ENCODE assay signal across 24 cellular contexts in the genomic region with DNA sequence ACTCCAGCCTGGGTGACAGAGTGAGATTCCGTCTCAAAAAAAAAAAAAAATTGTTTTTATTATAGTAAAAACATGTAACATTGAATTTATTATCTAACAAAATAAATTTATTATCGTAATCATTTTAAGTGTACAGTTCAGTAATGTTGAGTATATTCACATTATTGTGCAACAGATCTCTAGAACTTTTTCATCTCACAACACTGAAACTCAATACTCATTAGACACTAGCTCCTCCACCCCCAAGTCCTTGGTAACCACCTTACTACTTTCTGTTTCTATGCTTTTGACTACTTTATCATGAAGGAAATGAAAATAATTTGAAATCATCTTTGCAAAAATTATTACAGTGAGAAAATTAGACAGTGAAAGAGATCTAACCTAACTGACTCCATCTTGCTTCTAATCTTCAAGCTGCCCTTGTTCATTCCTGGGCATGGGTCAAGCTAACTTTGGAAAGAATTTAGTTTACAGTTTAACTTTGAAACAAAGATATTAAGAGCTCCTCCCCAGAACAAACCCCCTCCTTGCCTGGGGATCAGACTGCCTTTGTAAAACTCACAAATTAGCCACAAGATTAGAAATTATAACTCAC. TPM values are rescaled to one million over a fixed set of nuclear protein-coding genes. Genes with fewer than 3 reads are reported as not detected.
DNase-seq lines count a peak whose midpoint lies in the region; ATAC-seq, FAIRE-seq and TF ChIP-seq lines count a peak whose summit lies in the region.
"Had no signal": no experiment of that assay in that cellular context is flagged by ENCODE, and none has a peak within 500 bp of the region (broad histone marks: within the 10 kb centered on the region; RNA-seq: fewer than 3 reads in every experiment).

No MANE protein-coding gene starts in this region.

- in situ Hi-C loops in HepG2 (cut with HindIII; ENCODE audit: extremely low pct_ligation_motif_present, low pct_unique_long_range_greater_than_20kb): no loop called here

- TF ChIP-seq EP300 in HepG2 (IDR thresholded peaks at IDR 0.05; ENCODE audit: low read depth in 2 of 2, low read length in 2 of 2) (no peak), HepG2 (CRISPR knock-in tag; IDR thresholded peaks at IDR 0.05; ENCODE audit: borderline replicate concordance) (no peak)

- no peaks in the 10 kb centered on the region for H3K4me1 ChIP-seq in HepG2 (ENCODE audit: insufficient read depth, low read length)
- peaks cover 0 to 12% (median 0%) of the 10 kb centered on the region in 4 donors for H3K4me1 ChIP-seq in right lobe of liver
- H3K4me1 ChIP-seq in MM.1S (ENCODE audit: low read length): no peaks in the 10 kb centered on the region
- H3K4me1 ChIP-seq in heart left ventricle: peaks cover 0 to 17% (median 10%) of the 10 kb centered on the region in 12 donors

- H3K9me3 ChIP-seq in HepG2 (ENCODE audit: low read length) (no peaks in the 10 kb centered on the region), right lobe of liver (no peaks in the 10 kb centered on the region), MM.1S (replicated peaks; ENCODE audit: insufficient read depth, low read length) (no peaks in the 10 kb centered on the region), heart left ventricle (no peaks in the 10 kb centered on the region)
- H3K9me3 ChIP-seq: SK-N-SH had no signal

- peaks cover 9% of the 10 kb centered on the region for H3K36me3 Mint-ChIP-seq in activated CD8-positive, alpha-beta T cell treated with anti-CD3 and anti-CD28 coated beads, Interleukin-2, amount 10 ng/mL, durations not matched to agents 7 days and 5 days (ENCODE audit: low read depth)

- POLR2A ChIA-PET in HepG2 (lab: Yijun Ruan, JAX): no interaction called here
- POLR2A ChIA-PET in activated CD8-positive, alpha-beta T cell treated with anti-CD3 and anti-CD28 coated beads, Interleukin-2, amount 10 ng/mL, durations not matched to agents 7 days and 5 days (lab: Charles Lee): interaction anchor here (1.1 kb wide), 1 partner anchor 67 kb away, joined by 3 read pairs; a partner anchor contains a TSS

- no peak overlapping the region for H3K4me2 ChIP-seq in HepG2 (ENCODE audit: low read depth, low read length)
- peak overlapping the region; percentile 17; the same call in 1 of the 2 replicates for H3K4me2 ChIP-seq in MM.1S (ENCODE audit: low read depth, low read length)
- H3K4me2 ChIP-seq: GM23338, SK-N-SH had no signal

- no peaks in the 10 kb centered on the region; the same call in 1 of the 2 replicates for H3F3A ChIP-seq in MM.1S (ENCODE audit: insufficient read depth, low read length)

- TF ChIP-seq CTCF in HepG2 (CRISPR knock-in tag; IDR thresholded peaks at IDR 0.05) (no peak), right lobe of liver (IDR thresholded peaks at IDR 0.05) (no peak), MM.1S (IDR thresholded peaks at IDR 0.05; ENCODE audit: low read length) (no peak), heart left ventricle (IDR thresholded peaks at IDR 0.05) (no peak)

- H3K36me3 ChIP-seq in HepG2 (replicated peaks in 1 of 2; ENCODE audit: control insufficient read depth in 1 of 2, insufficient read depth in 2 of 2, low read length in 2 of 2) (no peaks in the 10 kb centered on the region), right lobe of liver (no peaks in the 10 kb centered on the region), MM.1S (replicated peaks; ENCODE audit: insufficient read depth, low read length) (no peaks in the 10 kb centered on the region), heart left ventricle (no peaks in the 10 kb centered on the region)

- H3K9me3 Mint-ChIP-seq in activated CD8-positive, alpha-beta T cell treated with anti-CD3 and anti-CD28 coated beads, Interleukin-2, amount 10 ng/mL, durations not matched to agents 7 days and 5 days (ENCODE audit: insufficient read depth): peaks cover 3% of the 10 kb centered on the region
- H3K9me3 Mint-ChIP-seq: GM23338 had no signal

- ATAC-seq in HepG2: no peak
- no peak for ATAC-seq in right lobe of liver
- ATAC-seq in activated CD8-positive, alpha-beta T cell treated with anti-CD3 and anti-CD28 coated beads, Interleukin-2, amount 10 ng/mL, durations not matched to agents 7 days and 5 days: no peak
- no peak for ATAC-seq in heart left ventricle
- no peak for ATAC-seq in GM21515 (IDR thresholded peaks at IDR 0.05; ENCODE audit: unreplicated experiment)
- ATAC-seq: GM23338, HCT116 had no signal

- H3K79me2 ChIP-seq in HepG2 (ENCODE audit: insufficient read depth, low read length) (no peaks in the 10 kb centered on the region), MM.1S (ENCODE audit: low read length) (no peaks in the 10 kb centered on the region)

- H3K27ac ChIP-seq in HepG2 (ENCODE audit: extremely low read length, insufficient read depth, low read length) (no peak overlapping the region), right lobe of liver (no peak overlapping the region), MM.1S (ENCODE audit: low read length) (no peak overlapping the region), heart left ventricle (no peak overlapping the region)
- H3K27ac ChIP-seq: HL-60 had no signal

- H3K27me3 ChIP-seq in HepG2 (ENCODE audit: control insufficient read depth in 1 of 2, insufficient read depth in 2 of 2, low read length in 2 of 2) (no peaks in the 10 kb centered on the region; a peak in 2 of 5 replicates), right lobe of liver (no peaks in the 10 kb centered on the region), MM.1S (replicated peaks; ENCODE audit: insufficient read depth, low read length) (no peaks in the 10 kb centered on the region), heart left ventricle (no peaks in the 10 kb centered on the region)

- peak overlapping the region; percentile 54 for H3K27ac Mint-ChIP-seq in activated CD8-positive, alpha-beta T cell treated with anti-CD3 and anti-CD28 coated beads, Interleukin-2, amount 10 ng/mL, durations not matched to agents 7 days and 5 days
- H3K27ac Mint-ChIP-seq: GM23338 had no signal

- no peak for TF ChIP-seq RAD21 in HepG2 (CRISPR knock-in tag; IDR thresholded peaks at IDR 0.05)

- H4K20me1 ChIP-seq in HepG2 (ENCODE audit: insufficient read depth, low read length) (no peaks in the 10 kb centered on the region), MM.1S (ENCODE audit: insufficient read depth, low read length) (no peaks in the 10 kb centered on the region)

- H3K4me3 Mint-ChIP-seq in activated CD8-positive, alpha-beta T cell treated with anti-CD3 and anti-CD28 coated beads, Interleukin-2, amount 10 ng/mL, durations not matched to agents 7 days and 5 days: no peak overlapping the region
- H3K4me3 Mint-ChIP-seq: CD4-positive, CD25-positive, alpha-beta regulatory T cell; GM23338 had no signal

- CTCF ChIA-PET in HepG2 (lab: Yijun Ruan, JAX; ENCODE audit: low intra/inter-chr PET ratio, low total read pairs): no interaction called here
- CTCF ChIA-PET in activated CD8-positive, alpha-beta T cell treated with anti-CD3 and anti-CD28 coated beads, Interleukin-2, amount 10 ng/mL, durations not matched to agents 7 days and 5 days (lab: Charles Lee): interaction anchor here (0.8 to 2.7 kb wide), 8 partner anchors 9 to 559 kb away, joined by 3 to 11 read pairs (median 4); a partner anchor contains a TSS

- peaks cover 3% of the 10 kb centered on the region for H3K27me3 Mint-ChIP-seq in activated CD8-positive, alpha-beta T cell treated with anti-CD3 and anti-CD28 coated beads, Interleukin-2, amount 10 ng/mL, durations not matched to agents 7 days and 5 days (ENCODE audit: low read depth)
- H3K27me3 Mint-ChIP-seq: CD4-positive, CD25-positive, alpha-beta regulatory T cell had no signal

- BruUV-seq in HepG2 (replicated peaks; lab: Mats Ljungman, UMichigan): no TSS peak

- intact Hi-C loops in HepG2 (cut with micrococcal nuclease; ENCODE audit: unreplicated experiment) (no loop called here), right lobe of liver (cut with DNase I) (no loop called here), heart left ventricle (cut with DNase I) (no loop called here)

- TF ChIP-seq POLR2A in HepG2 (IDR thresholded peaks at IDR 0.05; ENCODE audit: insufficient read depth in 1 of 2, low read depth in 2 of 2, low read length in 2 of 2) (no peak), right lobe of liver (IDR thresholded peaks at IDR 0.05) (no peak), heart left ventricle (IDR thresholded peaks at IDR 0.05) (no peak)

- no peaks in the 10 kb centered on the region for H3K9me2 ChIP-seq in MM.1S (replicated peaks; ENCODE audit: insufficient read depth, low read length)
- H3K9me2 ChIP-seq: SK-N-SH had no signal

- H3K9ac ChIP-seq in HepG2 (ENCODE audit: insufficient read depth, low read depth, low read length) (no peak overlapping the region), MM.1S (ENCODE audit: low read length) (no peak overlapping the region)
- H3K9ac ChIP-seq: SK-N-SH had no signal

- no peak overlapping the region for H2AFZ ChIP-seq in HepG2 (ENCODE audit: low read length)
- H2AFZ ChIP-seq in MM.1S (ENCODE audit: low read length): peak overlapping the region; percentile 15
- H2AFZ ChIP-seq: GM23338 had no signal

- H3K4me3 ChIP-seq in HepG2 (replicated peaks in 1 of 3; ENCODE audit: insufficient read depth in 1 of 3, low read depth in 2 of 3, low read length in 3 of 3): no peak overlapping the region
- H3K4me3 ChIP-seq in right lobe of liver: no peak overlapping the region
- H3K4me3 ChIP-seq in MM.1S (ENCODE audit: low read length): 0 out of 2 replicates have a peak overlapping the region, but pooled peaks have one; percentile 18
- H3K4me3 ChIP-seq in heart left ventricle: no peak overlapping the region
- H3K4me3 ChIP-seq: GM23338 had no signal

- 33% methylated on average over 2 of the region's 2 CpGs for WGBS in HepG2 (ENCODE audit: low lambda C conversion rate)
- 86% methylated on average over 2 of the region's 2 CpGs for WGBS in right lobe of liver (ENCODE audit: insufficient coverage, low coverage, low lambda C conversion rate, missing lambda C conversion rate)
- 95 to 98% (median 96%) methylated on average over 2 of the region's 2 CpGs for WGBS in heart left ventricle, 4 donors

- DNase-seq in HepG2 (ENCODE audit: low spot score): no peak
- DNase-seq in right lobe of liver: no peak
- peak; percentile 55 for DNase-seq in MM.1S
- DNase-seq in activated CD8-positive, alpha-beta T cell treated with anti-CD3 and anti-CD28 coated beads, Interleukin-2, amount 10 ng/mL, durations not matched to agents 7 days and 5 days: no peak
- DNase-seq in heart left ventricle: no peak
- DNase-seq in pons (ENCODE audit: low spot score): no peak
- DNase-seq: DMS79, Karpas-422, NCI-H1048, NCI-H1417 treated with DMSO at 0.1 percent for 48 hours, NCI-H187, NCI-H446 treated with DMSO at 0.1 percent for 48 hours, SIG-M5, SK-N-SH had no signal

- no peak for FAIRE-seq in HepG2 (lab: Jason Lieb, UNC)
- peak; percentile 39 for FAIRE-seq in endometrium (lab: Jason Lieb, UNC)

- peaks cover 52% of the 10 kb centered on the region for H3K4me1 Mint-ChIP-seq in activated CD8-positive, alpha-beta T cell treated with anti-CD3 and anti-CD28 coated beads, Interleukin-2, amount 10 ng/mL, durations not matched to agents 7 days and 5 days (ENCODE audit: low read depth)

RNA-seq across cellular contexts. Expression of a gene that starts 15.0 kb away (rescaled TPM):
- total RNA-seq in HepG2 (2016; rRNA removed; fragmentation: Illumina TruSeq; extraction: Trizol) (2.7 and 4.9 TPM in 2 replicates), right lobe of liver (10 to 100 TPM; 16.0 to 22.0 (median 21.0) TPM), heart left ventricle (100 to 1,000 TPM in 6 of 9 donors, 10 to 100 TPM in 3; 57.3 to 195 (median 149) TPM)
- 0.44 and 0.51 TPM in 2 replicates for total RNA-seq in HepG2 (2016; cell fraction: cytosol; rRNA removed; fragmentation: Illumina TruSeq; extraction: Trizol; ENCODE audit: low read depth)
- total RNA-seq in HepG2 (2016; cell fraction: insoluble cytoplasmic fraction; rRNA removed; fragmentation: Illumina TruSeq; extraction: Trizol): 2.3 and 4.4 TPM in 2 replicates
- 1.7 and 1.8 TPM in 2 replicates for total RNA-seq in HepG2 (2016; cell fraction: membrane; rRNA removed; fragmentation: Illumina TruSeq; extraction: Trizol)
- 6.1 and 6.5 TPM in 2 replicates for total RNA-seq in HepG2 (2016; cell fraction: nucleus; rRNA removed; fragmentation: Illumina TruSeq; extraction: Trizol)
- polyA plus RNA-seq in HepG2 (2011; rRNA removed) (4.2 and 6.0 TPM in 2 replicates), heart left ventricle (10 to 100 TPM; 18.5 to 69.5 TPM)
- 2.8 and 3.3 TPM in 2 replicates for polyA plus RNA-seq in HepG2 (2011; cell fraction: cytosol; rRNA removed)
- 7.9 and 8.8 TPM in 2 replicates for polyA plus RNA-seq in HepG2 (2011; cell fraction: nucleus; rRNA removed)
- 4.1 and 4.9 TPM in 2 replicates for polyA plus RNA-seq in HepG2 (2012)
- 0.37 and 0.40 TPM in 2 replicates for polyA plus RNA-seq in HepG2 (2016; cell fraction: cytosol; fragmentation: Illumina TruSeq; extraction: Trizol; ENCODE audit: low read depth)
- 4.1 and 5.1 TPM in 2 replicates for polyA plus RNA-seq in HepG2 (2016; cell fraction: insoluble cytoplasmic fraction; fragmentation: Illumina TruSeq; extraction: Trizol; ENCODE audit: low read depth)
- polyA plus RNA-seq in HepG2 (2016; cell fraction: membrane; fragmentation: Illumina TruSeq; extraction: Trizol; ENCODE audit: low read depth): 0.71 and 0.74 TPM in 2 replicates
- polyA plus RNA-seq in HepG2 (2016; cell fraction: nucleus; fragmentation: Illumina TruSeq; extraction: Trizol; ENCODE audit: insufficient read depth, low read depth): 7.0 and 7.3 TPM in 2 replicates
- polyA minus RNA-seq in HepG2 (2011; rRNA and poly(A)+ RNA removed; ENCODE audit: low replicate concordance): 15.1 and 17.0 TPM in 2 replicates
- 3.4 and 4.2 TPM in 2 replicates for polyA minus RNA-seq in HepG2 (2011; cell fraction: cytosol; rRNA and poly(A)+ RNA removed)
- 10.8 and 19.3 TPM in 2 replicates for polyA minus RNA-seq in HepG2 (2011; cell fraction: nucleus; rRNA and poly(A)+ RNA removed)
- total RNA-seq in activated CD8-positive, alpha-beta T cell treated with anti-CD3 and anti-CD28 coated beads, Interleukin-2, amount 10 ng/mL, durations not matched to agents 7 days and 5 days: 10 to 100 TPM; 16.6 to 19.5 TPM

RNA-seq across cellular contexts. Expression of a gene that starts 16.7 kb away (rescaled TPM):
- total RNA-seq in HepG2 (2016; rRNA removed; fragmentation: Illumina TruSeq; extraction: Trizol): not detected in 2 replicates
- not detected in 2 replicates for total RNA-seq in HepG2 (2016; cell fraction: cytosol; rRNA removed; fragmentation: Illumina TruSeq; extraction: Trizol; ENCODE audit: low read depth)
- total RNA-seq in HepG2 (2016; cell fraction: insoluble cytoplasmic fraction; rRNA removed; fragmentation: Illumina TruSeq; extraction: Trizol): not detected in 2 replicates
- total RNA-seq in HepG2 (2016; cell fraction: membrane; rRNA removed; fragmentation: Illumina TruSeq; extraction: Trizol): not detected in 2 replicates
- not detected in 2 replicates for total RNA-seq in HepG2 (2016; cell fraction: nucleus; rRNA removed; fragmentation: Illumina TruSeq; extraction: Trizol)
- not detected in 2 replicates for polyA plus RNA-seq in HepG2 (2011; rRNA removed)
- not detected in 2 replicates for polyA plus RNA-seq in HepG2 (2011; cell fraction: cytosol; rRNA removed)
- not detected in 2 replicates for polyA plus RNA-seq in HepG2 (2011; cell fraction: nucleus; rRNA removed)
- not detected in 2 replicates for polyA plus RNA-seq in HepG2 (2012)
- polyA plus RNA-seq in HepG2 (2016; cell fraction: cytosol; fragmentation: Illumina TruSeq; extraction: Trizol; ENCODE audit: low read depth): not detected in 2 replicates
- not detected in 2 replicates for polyA plus RNA-seq in HepG2 (2016; cell fraction: insoluble cytoplasmic fraction; fragmentation: Illumina TruSeq; extraction: Trizol; ENCODE audit: low read depth)
- not detected in 2 replicates for polyA plus RNA-seq in HepG2 (2016; cell fraction: membrane; fragmentation: Illumina TruSeq; extraction: Trizol; ENCODE audit: low read depth)
- not detected in 2 replicates for polyA plus RNA-seq in HepG2 (2016; cell fraction: nucleus; fragmentation: Illumina TruSeq; extraction: Trizol; ENCODE audit: insufficient read depth, low read depth)
- polyA minus RNA-seq in HepG2 (2011; rRNA and poly(A)+ RNA removed; ENCODE audit: low replicate concordance): 0.05 TPM in 1 of 2 replicates, not detected in the other
- not detected in 2 replicates for polyA minus RNA-seq in HepG2 (2011; cell fraction: cytosol; rRNA and poly(A)+ RNA removed)
- polyA minus RNA-seq in HepG2 (2011; cell fraction: nucleus; rRNA and poly(A)+ RNA removed): not detected in 2 replicates
- total RNA-seq in right lobe of liver: under 1 TPM in 3 of 6 experiments, not detected in 3; 0.02 to 0.06 (median 0.04) TPM
- total RNA-seq in activated CD8-positive, alpha-beta T cell treated with anti-CD3 and anti-CD28 coated beads, Interleukin-2, amount 10 ng/mL, durations not matched to agents 7 days and 5 days: not detected
- under 1 TPM in 4 of 9 donors, not detected in 5; 0.06 to 0.64 (median 0.23) TPM for total RNA-seq in heart left ventricle
- polyA plus RNA-seq in heart left ventricle: under 1 TPM in 1 of 2 donors, not detected in 1; 0.03 TPM
- total RNA-seq: A673; CD4-positive, CD25-positive, alpha-beta regulatory T cell; GM23338; HT1080; M059J had no signal
- polyA plus RNA-seq: BJ; CD4-positive, CD25-positive, alpha-beta regulatory T cell; GM23338; SK-N-SH had no signal
